35 cellular contexts compared by ENCODE assay signal in the genomic region with DNA sequence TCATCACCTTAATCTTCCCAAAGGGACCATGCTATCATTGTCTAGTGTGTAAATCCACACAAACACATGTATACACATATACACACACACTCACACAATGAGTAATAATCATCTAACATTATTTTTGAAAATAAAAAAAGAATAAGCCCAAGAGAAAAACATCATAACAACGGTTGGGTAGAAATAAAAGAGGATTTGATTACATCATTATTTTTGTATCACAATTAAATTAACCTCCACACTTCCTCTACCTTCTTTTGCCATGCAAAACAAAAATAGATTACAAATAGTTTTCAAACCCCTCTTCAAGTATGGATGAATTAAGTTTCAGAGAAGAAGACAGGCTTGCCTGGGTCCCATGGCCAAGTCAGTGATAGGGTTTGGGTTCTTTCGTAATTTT.
"Had no signal": no experiment of that assay in that cellular context is flagged by ENCODE, and none has a peak within 500 bp of the region (broad histone marks: within the 10 kb centered on the region; RNA-seq: fewer than 3 reads in every experiment).

No MANE protein-coding gene starts in this region.

- H3K4me3 ChIP-seq: MG63 had no signal

- H3K9me3 ChIP-seq: MG63 had no signal

- H3K4me2 ChIP-seq: KMS-11 had no signal

- H3K27me3 ChIP-seq: MG63 had no signal

- H3K36me3 ChIP-seq: MG63 had no signal

- H3K27ac ChIP-seq: KMS-11 had no signal

- DNase-seq: Karpas-422, Kasumi-1, MG63, MM.1S, NCI-H1048, NCI-H1092, NCI-H1092 treated with DMSO at 0.1 percent for 48 hours, NCI-H1105, NCI-H1105 treated with DMSO at 0.1 percent for 48 hours, NCI-H1417, NCI-H1417 treated with DMSO at 0.1 percent for 48 hours, NCI-H1436, NCI-H1436 treated with DMSO at 0.1 percent for 48 hours, NCI-H146, NCI-H1694, NCI-H1694 treated with DMSO at 0.1 percent for 48 hours, NCI-H187, NCI-H187 treated with DMSO at 0.1 percent for 48 hours, NCI-H1930, NCI-H2029, NCI-H2029 treated with DMSO at 0.1 percent for 48 hours, NCI-H2081, NCI-H2081 treated with DMSO at 0.1 percent for 48 hours, NCI-H2107, NCI-H2171, NCI-H2171 treated with DMSO at 0.1 percent for 48 hours, NCI-H2227 treated with DMSO at 0.1 percent for 48 hours, NCI-H226, NCI-H345, NCI-H446, NCI-H446 treated with DMSO at 0.1 percent for 48 hours, NCI-H510A, NCI-H510A treated with DMSO at 0.1 percent for 48 hours, NCI-H524 had no signal

- H3K9ac ChIP-seq: KMS-11 had no signal
